ENCODE assay signal across 16 cellular contexts in genomic region chr2:145185696-145186095, GRCh38.
DNase-seq lines count a peak whose midpoint lies in the region; ATAC-seq, FAIRE-seq and TF ChIP-seq lines count a peak whose summit lies in the region.
"Had no signal": no experiment of that assay in that cellular context is flagged by ENCODE, and none has a peak within 500 bp of the region (broad histone marks: within the 10 kb centered on the region; RNA-seq: fewer than 3 reads in every experiment).

No MANE protein-coding gene starts in this region.

- WGBS in right cardiac atrium = 78% methylated on average over 3 of the region's 3 CpGs
- WGBS in K562 (ENCODE audit: insufficient coverage, low coverage, missing lambda C conversion rate) = 73% methylated on average over 3 of the region's 3 CpGs
- WGBS in heart right ventricle, 2 donors = 77 to 88% methylated on average over 3 of the region's 3 CpGs
- WGBS in transverse colon (ENCODE audit: low coverage in 1 of 2), 2 donors = 89 to 91% methylated on average over 1 to 3 of the region's 3 CpGs
- WGBS in prostate gland = 91% methylated on average over 3 of the region's 3 CpGs

- BruUV-seq in K562 (replicated peaks; lab: Mats Ljungman, UMichigan) = no TSS peak

- ATAC-seq in Right ventricle myocardium inferior (peak; percentile 8), right cardiac atrium (no peak), K562 (no peak), heart right ventricle (peak in 6 of 8 donors; percentile 13 to 80 (median 61)), HG02571 (IDR thresholded peaks at IDR 0.05; ENCODE audit: unreplicated experiment) (no peak)
- ATAC-seq: activated CD4-positive, alpha-beta T cell treated with anti-CD3 and anti-CD28 coated beads for 36 hours; HCT116; stimulated activated naive CD8-positive, alpha-beta T cell treated with anti-CD3 and anti-CD28 coated beads, Interleukin-15, Interleukin-2, amounts not matched to agents 100 U/mL and 50 U/mL, for 24 hours had no signal

- no peak overlapping the region for H3K9ac ChIP-seq in K562 (ENCODE audit: insufficient read depth in 1 of 2, low read depth in 2 of 2, low read length in 2 of 2)

- in situ Hi-C loops in K562 (cut with MboI) = no loop called here
- in situ Hi-C loops in transverse colon (cut with MboI; ENCODE audit: low pct_ligation_motif_present in 1 of 4, low pct_unique_long_range_greater_than_20kb in 1 of 4, low sequenced_read_pairs in 3 of 4) = no loop called here

- no peak overlapping the region for H3K27ac ChIP-seq in right cardiac atrium (ENCODE audit: low read length)
- H3K27ac ChIP-seq in K562 (ENCODE audit: extremely low read depth, low read depth, low read length) = no peak overlapping the region
- H3K27ac ChIP-seq in heart right ventricle = peak overlapping the region in 7 of 10 donors; percentile 5 to 69 (median 53)
- H3K27ac ChIP-seq in vagina = peak overlapping the region; percentile 34
- H3K27ac ChIP-seq in transverse colon = no peak overlapping the region
- H3K27ac ChIP-seq in prostate gland = no peak overlapping the region
- H3K27ac ChIP-seq: epithelial cell of prostate had no signal

- POLR2A ChIA-PET in K562 (lab: Yijun Ruan, JAX) = no interaction called here

- no peak for FAIRE-seq in K562 (lab: Jason Lieb, UNC)
- FAIRE-seq: A204.1 had no signal

- peak overlapping the region; percentile 9; the same call in 1 of the 2 replicates for H3K4me2 ChIP-seq in K562 (ENCODE audit: insufficient read depth, low read length)

- no peaks in the 10 kb centered on the region for H3K9me1 ChIP-seq in K562 (ENCODE audit: control insufficient read depth, insufficient read depth, low read length)

- H3K9me3 ChIP-seq in right cardiac atrium (ENCODE audit: control insufficient read depth, low read length) (no peaks in the 10 kb centered on the region), K562 (replicated peaks; ENCODE audit: control insufficient read depth, insufficient read depth, low read depth, low read length) (no peaks in the 10 kb centered on the region), heart right ventricle (no peaks in the 10 kb centered on the region), vagina (no peaks in the 10 kb centered on the region), transverse colon (no peaks in the 10 kb centered on the region), prostate gland (no peaks in the 10 kb centered on the region)

- CTCF ChIA-PET in K562 (lab: Yijun Ruan, JAX; ENCODE audit: low intra/inter-chr PET ratio) = interaction anchor here (0.7 kb wide), 1 partner anchor 1444 kb away, joined by 3 read pairs; no protein-coding TSS in a partner anchor

- intact Hi-C loops in Right ventricle myocardium inferior (cut with DNase I) = no loop called here
- intact Hi-C loops in right cardiac atrium (cut with DNase I) = no loop called here
- intact Hi-C loops in K562 (cut with micrococcal nuclease) = no loop called here
- intact Hi-C loops in heart right ventricle (cut with DNase I) = no loop called here
- intact Hi-C loops in vagina (cut with DNase I) = no loop called here
- intact Hi-C loops in transverse colon (cut with DNase I; ENCODE audit: low total_unique reads) = no loop called here
- intact Hi-C loops in prostate gland (cut with DNase I) = no loop called here

- no peaks in the 10 kb centered on the region for H3K36me3 ChIP-seq in K562 (ENCODE audit: control insufficient read depth, insufficient read depth, low read length)
- H3K36me3 ChIP-seq in heart right ventricle = no peaks in the 10 kb centered on the region
- no peaks in the 10 kb centered on the region for H3K36me3 ChIP-seq in vagina
- no peaks in the 10 kb centered on the region for H3K36me3 ChIP-seq in transverse colon
- no peaks in the 10 kb centered on the region for H3K36me3 ChIP-seq in prostate gland

- TF ChIP-seq CTCF in K562 (IDR thresholded peaks at IDR 0.05 in 2 of 3, conservative IDR thresholded peaks at IDR 0.05 in 1 of 3; ENCODE audit: insufficient read depth in 2 of 3, low read depth in 1 of 3, low read length in 3 of 3) (no peak), heart right ventricle (IDR thresholded peaks at IDR 0.05) (no peak), vagina (IDR thresholded peaks at IDR 0.05) (no peak), transverse colon (IDR thresholded peaks at IDR 0.05) (no peak), prostate gland (IDR thresholded peaks at IDR 0.05) (no peak)

- H3K4me3 ChIP-seq in right cardiac atrium (ENCODE audit: low read length) = no peak overlapping the region
- no peak overlapping the region for H3K4me3 ChIP-seq in K562
- H3K4me3 ChIP-seq in heart right ventricle = peak overlapping the region in 1 of 10 donors; percentile 1
- no peak overlapping the region for H3K4me3 ChIP-seq in vagina
- no peak overlapping the region for H3K4me3 ChIP-seq in transverse colon
- H3K4me3 ChIP-seq in prostate gland = no peak overlapping the region

- TF ChIP-seq POLR2A in K562 (conservative IDR thresholded peaks at IDR 0.05) (no peak), vagina (IDR thresholded peaks at IDR 0.05) (no peak), transverse colon (IDR thresholded peaks at IDR 0.05) (no peak), prostate gland (IDR thresholded peaks at IDR 0.05) (no peak)

- H4K20me1 ChIP-seq in K562 (replicated peaks; ENCODE audit: control insufficient read depth, insufficient read depth, low read length) = no peaks in the 10 kb centered on the region

- TF ChIP-seq RAD21 in K562 (CRISPR knock-in tag; conservative IDR thresholded peaks at IDR 0.05 in 1 of 2, IDR thresholded peaks at IDR 0.05 in 1 of 2) = no peak

- no peaks in the 10 kb centered on the region for H3K79me2 ChIP-seq in K562 (ENCODE audit: control insufficient read depth, insufficient read depth, low read length)

- 0 out of 2 replicates have a peak overlapping the region, but pooled peaks have one; percentile 58 for H2AFZ ChIP-seq in K562 (ENCODE audit: low read depth, low read length)

- TF ChIP-seq EP300 in K562 (IDR thresholded peaks at IDR 0.05; ENCODE audit: low read length) = no peak
- no peak for TF ChIP-seq EP300 in transverse colon (IDR thresholded peaks at IDR 0.05; ENCODE audit: low read depth)

- H3K4me1 ChIP-seq in right cardiac atrium (ENCODE audit: control insufficient read depth, insufficient read depth, low read length) = no peaks in the 10 kb centered on the region
- H3K4me1 ChIP-seq in K562 (replicated peaks in 1 of 2; ENCODE audit: control insufficient read depth in 2 of 2, insufficient read depth in 2 of 2, low read length in 2 of 2) = 0 out of 5 replicates have a peak, but pooled peaks cover 0 to 4% of the 10 kb centered on the region in 2 experiments
- H3K4me1 ChIP-seq in heart right ventricle = peaks cover 0 to 21% (median 0%) of the 10 kb centered on the region in 9 donors
- no peaks in the 10 kb centered on the region for H3K4me1 ChIP-seq in vagina
- H3K4me1 ChIP-seq in transverse colon = no peaks in the 10 kb centered on the region
- no peaks in the 10 kb centered on the region for H3K4me1 ChIP-seq in prostate gland (replicated peaks)

- DNase-seq in Right ventricle myocardium inferior (ENCODE audit: missing footprints) (no peak), right cardiac atrium (no peak), K562 (ENCODE audit: extremely low read depth in 1 of 4, low spot score in 3 of 4) (no peak), heart right ventricle (peak in 1 of 2 donors; percentile 16), vagina (ENCODE audit: extremely low spot score in 2 of 2) (no peak), transverse colon (no peak), prostate gland (ENCODE audit: low spot score) (no peak)
- DNase-seq: activated CD4-positive, alpha-beta T cell treated with anti-CD3 and anti-CD28 coated beads for 36 hours; activated gamma-delta T cell treated with Interleukin-2 at 50 U/mL for 16 hours; CD4-positive, alpha-beta T cell; islet precursor cell; stimulated activated naive CD8-positive, alpha-beta T cell treated with anti-CD3 and anti-CD28 coated beads, Interleukin-15, Interleukin-2, amounts not matched to agents 100 U/mL and 50 U/mL, for 24 hours had no signal

- H3K27me3 ChIP-seq in right cardiac atrium (ENCODE audit: control insufficient read depth, insufficient read depth) (no peaks in the 10 kb centered on the region), K562 (ENCODE audit: control insufficient read depth in 2 of 2, insufficient read depth in 2 of 2, low read length in 2 of 2) (no peaks in the 10 kb centered on the region), heart right ventricle (no peaks in the 10 kb centered on the region), vagina (no peaks in the 10 kb centered on the region), transverse colon (no peaks in the 10 kb centered on the region), prostate gland (replicated peaks; ENCODE audit: insufficient read depth) (no peaks in the 10 kb centered on the region)

TF ChIP-seq in K562, 482 proteins besides CTCF, POLR2A, EP300 and RAD21:
- TF ChIP-seq TFE3 (CRISPR knock-in tag; IDR thresholded peaks at IDR 0.05) = peak; percentile 38; the same call in 1 of the 2 replicates
- TF ChIP-seq ESRRB (CRISPR knock-in tag; IDR thresholded peaks at IDR 0.05; ENCODE audit: borderline replicate concordance) = no peak

Comparison
In these comparisons a context has a peak if more than half of its experiments do, and no peak if none do; other contexts are left out.
1. ATAC-seq: peak in Right ventricle myocardium inferior (single experiment) and heart right ventricle (6 of 8); none in right cardiac atrium (0 of 2), K562 (single experiment) and HG02571 (single experiment).
2. H3K27ac ChIP-seq: peak in heart right ventricle (7 of 10) and vagina (single experiment); none in right cardiac atrium (single experiment), K562 (single experiment), transverse colon (0 of 4) and prostate gland (0 of 2).